Comparison of ENCODE assay signal across 1 cellular context in genomic region chr15:56797720-56798275, GRCh38.
TF ChIP-seq lines count a peak whose summit lies in the region.

No MANE protein-coding gene starts in this region.

TF ChIP-seq in SK-N-SH treated with all-trans-retinoic acid at 6 μM for 48 hours, 23 proteins besides CTCF, POLR2A, EP300 and RAD21 (continued from another document):
- no peak for TF ChIP-seq CSRNP3 (CRISPR knock-in tag; IDR thresholded peaks at IDR 0.05)
- no peak for TF ChIP-seq ZNF565 (CRISPR knock-in tag; conservative IDR thresholded peaks at IDR 0.05; ENCODE audit: low read depth)
- no peak for TF ChIP-seq ARNTL (CRISPR knock-in tag; IDR thresholded peaks at IDR 0.05; ENCODE audit: borderline replicate concordance, low read depth)
- no peak for TF ChIP-seq TOX (CRISPR knock-in tag; IDR thresholded peaks at IDR 0.05; ENCODE audit: borderline replicate concordance)
- TF ChIP-seq GLIS3 (CRISPR knock-in tag; IDR thresholded peaks at IDR 0.05) = no peak
- TF ChIP-seq TSHZ2 (CRISPR knock-in tag; IDR thresholded peaks at IDR 0.05) = no peak
- TF ChIP-seq TCF4 (CRISPR knock-in tag; IDR thresholded peaks at IDR 0.05; ENCODE audit: borderline replicate concordance) = peak; percentile 64
- no peak for TF ChIP-seq ZFP30 (CRISPR knock-in tag; IDR thresholded peaks at IDR 0.05)
